Comparison of ENCODE assay signal across 17 cellular contexts in the genomic region with DNA sequence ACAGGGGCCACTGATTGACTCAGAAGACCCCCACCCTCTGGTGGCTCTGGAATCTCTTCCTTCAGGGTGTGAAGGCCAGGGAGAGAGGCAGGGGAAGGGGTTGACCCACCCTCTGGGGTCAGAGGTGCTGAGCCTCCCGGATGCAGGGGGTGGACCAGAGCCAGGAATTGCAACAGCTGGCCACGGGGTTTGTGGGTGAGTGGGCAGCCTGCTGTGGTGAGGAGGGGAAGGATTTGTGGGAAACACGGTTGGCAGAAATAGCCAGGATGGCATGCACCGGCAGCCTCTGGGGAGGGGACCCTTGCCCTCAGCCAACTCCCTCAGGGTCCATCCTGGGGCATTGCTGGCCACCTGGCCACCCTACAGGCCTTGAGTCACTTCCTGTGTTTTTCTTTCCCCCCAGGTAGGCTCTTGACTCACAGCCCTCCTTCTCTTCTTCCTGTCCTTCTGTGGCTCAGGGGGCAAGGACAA.
DNase-seq lines count a peak whose midpoint lies in the region; ATAC-seq, FAIRE-seq and TF ChIP-seq lines count a peak whose summit lies in the region.
"Had no signal": no experiment of that assay in that cellular context is flagged by ENCODE, and none has a peak within 500 bp of the region (broad histone marks: within the 10 kb centered on the region; RNA-seq: fewer than 3 reads in every experiment).

No MANE protein-coding gene starts in this region.

- no peak for FAIRE-seq in urothelium cell line (lab: Jason Lieb, UNC)
- FAIRE-seq: A204.1 had no signal

- no peaks in the 10 kb centered on the region for H3K36me3 Mint-ChIP-seq in glutamatergic neuron (ENCODE audit: unreplicated experiment)
- H3K36me3 Mint-ChIP-seq: activated naive CD4-positive, alpha-beta T cell treated with anti-CD3 and anti-CD28 coated beads, Interleukin-2, amount 50 U/mL, for 24 hours had no signal

- H3K27ac Mint-ChIP-seq in glutamatergic neuron (ENCODE audit: unreplicated experiment), result no peak overlapping the region
- H3K27ac Mint-ChIP-seq: activated naive CD4-positive, alpha-beta T cell treated with anti-CD3 and anti-CD28 coated beads, Interleukin-2, amount 50 U/mL, for 24 hours had no signal

- no peak overlapping the region for H3K4me3 ChIP-seq in kidney epithelial cell (ENCODE audit: low read depth, low read length)
- H3K4me3 ChIP-seq: lung had no signal

- peaks cover 5% of the 10 kb centered on the region for H3K9me3 Mint-ChIP-seq in glutamatergic neuron (ENCODE audit: unreplicated experiment)
- H3K9me3 Mint-ChIP-seq: activated naive CD4-positive, alpha-beta T cell treated with anti-CD3 and anti-CD28 coated beads, Interleukin-2, amount 50 U/mL, for 24 hours had no signal

- H3K36me3 ChIP-seq in kidney epithelial cell (ENCODE audit: control insufficient read depth, insufficient read depth, low read length), result no peaks in the 10 kb centered on the region
- H3K36me3 ChIP-seq: neutrophil had no signal

- H3K4me3 Mint-ChIP-seq in glutamatergic neuron (ENCODE audit: unreplicated experiment), result no peak overlapping the region
- H3K4me3 Mint-ChIP-seq: activated naive CD4-positive, alpha-beta T cell treated with anti-CD3 and anti-CD28 coated beads, Interleukin-2, amount 50 U/mL, for 24 hours had no signal

- H3K27me3 Mint-ChIP-seq in glutamatergic neuron (ENCODE audit: unreplicated experiment), result peaks cover 1% of the 10 kb centered on the region
- H3K27me3 Mint-ChIP-seq: activated naive CD4-positive, alpha-beta T cell treated with anti-CD3 and anti-CD28 coated beads, Interleukin-2, amount 50 U/mL, for 24 hours had no signal

- DNase-seq in activated effector memory CD4-positive, alpha-beta T cell treated with anti-CD3 and anti-CD28 coated beads, Interleukin-2, amount 50 U/mL, for 16 hours, result peak; percentile 54
- DNase-seq in activated effector memory CD4-positive, alpha-beta T cell treated with Interleukin-2 at 50 U/mL for 16 hours, result no peak
- DNase-seq in SW480 (ENCODE audit: low spot score), result peak; percentile 32
- peak; percentile 69 for DNase-seq in kidney epithelial cell (ENCODE audit: low read depth)
- DNase-seq in urothelium cell line (ENCODE audit: low spot score), result peak; percentile 57
- DNase-seq in glutamatergic neuron, result no peak
- DNase-seq: cerebellar nuclear complex; NCI-H187 treated with DMSO at 0.1 percent for 48 hours; NCI-H69; SIG-M5; stimulated activated CD4-positive, alpha-beta T cell treated with anti-CD3 and anti-CD28 coated beads, Interleukin-12 subunit alpha, Interleukin-12 subunit beta, amount 100 ng/mL, for 4 hours had no signal

- H3K4me1 Mint-ChIP-seq in glutamatergic neuron (ENCODE audit: low read depth, unreplicated experiment), result no peaks in the 10 kb centered on the region
- H3K4me1 Mint-ChIP-seq: activated naive CD4-positive, alpha-beta T cell treated with anti-CD3 and anti-CD28 coated beads, Interleukin-2, amount 50 U/mL, for 24 hours had no signal

- no peaks in the 10 kb centered on the region for H3K27me3 ChIP-seq in kidney epithelial cell (ENCODE audit: control insufficient read depth, insufficient read depth, low read length)

- TF ChIP-seq CTCF in kidney epithelial cell (IDR thresholded peaks at IDR 0.05; ENCODE audit: insufficient read depth, low read length, poor library complexity, severe bottlenecking) (peak; percentile 3), glutamatergic neuron (IDR thresholded peaks at IDR 0.05; ENCODE audit: partially characterized antibody, unreplicated experiment) (no peak)

- ATAC-seq in HG02973 (IDR thresholded peaks at IDR 0.05; ENCODE audit: unreplicated experiment), result no peak
- no peak for ATAC-seq in HG03571 (IDR thresholded peaks at IDR 0.05; ENCODE audit: unreplicated experiment)

Comparison
In these comparisons a context has a peak if more than half of its experiments do, and no peak if none do; other contexts are left out.
1. DNase-seq: peak in activated effector memory CD4-positive, alpha-beta T cell treated with anti-CD3 and anti-CD28 coated beads, Interleukin-2, amount 50 U/mL, for 16 hours (single experiment), SW480 (single experiment), kidney epithelial cell (single experiment) and urothelium cell line (single experiment); none in activated effector memory CD4-positive, alpha-beta T cell treated with Interleukin-2 at 50 U/mL for 16 hours (single experiment) and glutamatergic neuron (single experiment).